Comparison of ENCODE assay signal across 8 cellular contexts in the genomic region with DNA sequence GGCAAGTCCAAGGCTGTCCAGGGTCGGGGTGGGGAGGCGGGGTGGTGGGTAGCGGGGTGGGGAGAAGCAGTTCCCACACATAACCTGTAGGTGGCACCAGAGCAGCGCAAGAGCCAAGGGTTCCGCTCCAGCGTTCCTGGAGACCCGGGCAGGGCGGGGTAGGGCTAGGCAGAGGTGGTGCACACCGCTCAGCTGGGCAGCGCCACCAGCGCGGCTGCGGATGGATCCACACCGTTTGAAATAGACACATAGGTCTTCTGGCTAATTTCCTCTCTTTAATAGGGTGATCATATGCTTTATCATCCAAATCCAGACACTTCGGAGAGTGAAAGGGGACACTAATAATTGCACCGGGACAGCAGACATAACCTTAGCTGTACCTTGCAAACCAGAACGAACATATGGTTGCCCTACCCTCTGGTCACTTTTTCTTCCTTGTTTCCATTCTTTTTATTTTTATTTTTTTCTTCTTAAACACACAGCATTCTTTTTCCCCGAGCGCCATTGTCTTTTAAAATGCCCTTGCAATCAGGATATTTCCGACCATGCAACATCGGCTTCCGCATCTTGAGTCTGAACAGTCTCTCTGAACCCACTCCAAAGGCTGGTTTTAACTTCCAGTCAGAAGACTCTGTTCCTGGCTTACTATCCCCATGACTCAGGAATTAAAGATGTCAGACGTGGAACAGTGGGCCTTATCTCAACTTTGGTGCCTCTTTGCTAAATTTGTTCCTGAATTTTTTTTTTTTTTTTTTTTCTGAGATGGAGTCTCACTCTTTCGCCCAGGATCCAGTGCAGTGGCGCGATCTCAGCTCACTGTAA. TPM values are rescaled to one million over a fixed set of nuclear protein-coding genes. Genes with fewer than 3 reads are reported as not detected.
A peak's percentile ranks its signal among the peaks of the same experiment; 100 is the strongest.
DNase-seq lines count a peak whose midpoint lies in the region; ATAC-seq and TF ChIP-seq lines count a peak whose summit lies in the region.

No MANE protein-coding gene starts in this region.

- TF ChIP-seq CTCF in BJ (IDR thresholded peaks at IDR 0.05; ENCODE audit: insufficient read depth, low read depth, low read length) (peak; percentile 85), colonic mucosa (IDR thresholded peaks at IDR 0.05) (peak; percentile 86), lower leg skin (IDR thresholded peaks at IDR 0.05) (no peak)

- WGBS in lower leg skin, 2 donors = 28 to 33% methylated on average over 22 to 25 of the region's 26 CpGs

- intact Hi-C loops in colonic mucosa (cut with DNase I) (loop anchor here (5.0 kb wide), 1 partner anchor 339 kb away; no protein-coding TSS in a partner anchor), lower leg skin (cut with DNase I; ENCODE audit: low total_unique reads) (loop anchor here (5.0 kb wide), 1 partner anchor 339 kb away; no protein-coding TSS in a partner anchor)

- H3K9me3 ChIP-seq in colonic mucosa = no peaks in the 10 kb centered on the region

- no peak overlapping the region for H3K27ac ChIP-seq in colonic mucosa

- POLR2A ChIA-PET in BJ (lab: Charles Lee) = no interaction called here

- H3K9ac ChIP-seq in colonic mucosa (ENCODE audit: low read depth in 2 of 2, low read length in 2 of 2) = no peak overlapping the region

- CTCF ChIA-PET in BJ (lab: Yijun Ruan, JAX) = interaction anchor here (0.6 to 3.0 kb wide), 29 partner anchors 9 to 722 kb away, joined by 3 to 34 read pairs (median 4); a partner anchor contains a TSS

- no peaks in the 10 kb centered on the region for H3K36me3 ChIP-seq in BJ (ENCODE audit: control insufficient read depth, insufficient read depth, low read length)
- H3K36me3 ChIP-seq in colonic mucosa = no peaks in the 10 kb centered on the region

- H3K27me3 ChIP-seq in BJ (ENCODE audit: control insufficient read depth, insufficient read depth, low read length) = peaks cover 2% of the 10 kb centered on the region
- no peaks in the 10 kb centered on the region for H3K27me3 ChIP-seq in colonic mucosa

- peak; percentile 94 for ATAC-seq in GM19372 (IDR thresholded peaks at IDR 0.05; ENCODE audit: low read depth, unreplicated experiment)
- peak; percentile 85 for ATAC-seq in HG03457 (IDR thresholded peaks at IDR 0.05; ENCODE audit: unreplicated experiment)

- no peaks in the 10 kb centered on the region for H3K4me1 ChIP-seq in colonic mucosa

- H3K4me3 ChIP-seq in BJ (ENCODE audit: low read depth, low read length) (peak overlapping the region; percentile 39), colonic mucosa (peak overlapping the region; percentile 2), lower leg skin (ENCODE audit: low read depth, poor library complexity, severe bottlenecking) (no peak overlapping the region)

- no peak for TF ChIP-seq POLR2A in lower leg skin (IDR thresholded peaks at IDR 0.05)

- DNase-seq in BJ (ENCODE audit: low read depth) (no peak), NCI-H524 (lab: John Stamatoyannopoulos, UW) (peak; percentile 62 to 91), colonic mucosa (peak; percentile 89), lower leg skin (ENCODE audit: low spot score in 2 of 2) (peak; percentile 69 to 96)
- DNase-seq in activated CD4-positive, alpha-beta T cell treated with anti-CD3 and anti-CD28 coated beads for 4 hours = peak; percentile 84 to 85
- DNase-seq in stimulated activated CD4-positive, alpha-beta T cell treated with anti-CD3 and anti-CD28 coated beads, Interleukin-4, amount 100 ng/mL, for 48 hours (ENCODE audit: low read depth in 2 of 2) = peak; percentile 79 to 84

RNA-seq across cellular contexts. Expression of a gene that starts 12.5 kb away (rescaled TPM):
- polyA plus RNA-seq in BJ (2011; rRNA removed) = 5.9 and 6.3 TPM in 2 replicates
- polyA minus RNA-seq in BJ (2011; rRNA and poly(A)+ RNA removed) = 5.2 and 6.2 TPM in 2 replicates
- total RNA-seq in colonic mucosa = 1 to 10 TPM; 6.3 to 6.4 TPM
- total RNA-seq in lower leg skin = 10 to 100 TPM in 1 of 4 donors, 1 to 10 TPM in 3; 3.0 to 11.4 (median 6.7) TPM

Comparison
In these comparisons a context has a peak if more than half of its experiments do, and no peak if none do; other contexts are left out.
1. CTCF ChIP-seq: peak in BJ (single experiment) and colonic mucosa (single experiment); none in lower leg skin (0 of 3).